8 cellular contexts compared by ENCODE assay signal in genomic region chrX:19350831-19351447, GRCh38. TPM values are rescaled to one million over a fixed set of nuclear protein-coding genes. Genes with fewer than 3 reads are reported as not detected.
DNase-seq lines count a peak whose midpoint lies in the region; ATAC-seq and TF ChIP-seq lines count a peak whose summit lies in the region.

No MANE protein-coding gene starts in this region.

- H3K27me3 Mint-ChIP-seq in CD8-positive, alpha-beta T cell (ENCODE audit: low read depth) = no peaks in the 10 kb centered on the region
- no peaks in the 10 kb centered on the region for H3K27me3 Mint-ChIP-seq in activated CD4-positive, alpha-beta memory T cell treated with anti-CD3 and anti-CD28 coated beads for 36 hours

- no peaks in the 10 kb centered on the region for H3K27me3 ChIP-seq in CD8-positive, alpha-beta T cell (ENCODE audit: insufficient read depth, low read length)
- H3K27me3 ChIP-seq in brain microvascular endothelial cell (replicated peaks) = no peaks in the 10 kb centered on the region
- no peaks in the 10 kb centered on the region for H3K27me3 ChIP-seq in colonic mucosa

- POLR2A ChIA-PET in CD8-positive, alpha-beta T cell (lab: Charles Lee) = no interaction called here
- POLR2A ChIA-PET in activated CD4-positive, alpha-beta memory T cell treated with anti-CD3 and anti-CD28 coated beads for 36 hours (lab: Charles Lee) = interaction anchor here (0.6 kb wide), 1 partner anchor 296 kb away, joined by 4 read pairs; no protein-coding TSS in a partner anchor

- CTCF ChIA-PET in CD8-positive, alpha-beta T cell (lab: Charles Lee) = no interaction called here
- CTCF ChIA-PET in activated CD4-positive, alpha-beta memory T cell treated with anti-CD3 and anti-CD28 coated beads for 36 hours (lab: Charles Lee) = no interaction called here

- H3K36me3 Mint-ChIP-seq in CD8-positive, alpha-beta T cell = peaks cover 56% of the 10 kb centered on the region
- H3K36me3 Mint-ChIP-seq in activated CD4-positive, alpha-beta memory T cell treated with anti-CD3 and anti-CD28 coated beads for 36 hours = peaks cover 30% of the 10 kb centered on the region

- in situ Hi-C loops in brain microvascular endothelial cell (cut with HindIII; ENCODE audit: low pct_ligation_motif_present, low sequenced_read_pairs) = no loop called here
- in situ Hi-C loops in G401 (cut with HindIII; ENCODE audit: low sequenced_read_pairs) = no loop called here

- DNase-seq in CD8-positive, alpha-beta T cell = no peak
- peak; percentile 45 for DNase-seq in activated CD4-positive, alpha-beta memory T cell treated with anti-CD3 and anti-CD28 coated beads for 36 hours
- DNase-seq in brain microvascular endothelial cell (no peak), colonic mucosa (no peak), G401 (ENCODE audit: low spot score) (no peak), hepatic stellate cell (ENCODE audit: low spot score) (no peak)

- peak; percentile 65 for ATAC-seq in CD8-positive, alpha-beta T cell
- ATAC-seq in GM19351 (IDR thresholded peaks at IDR 0.05; ENCODE audit: unreplicated experiment) = peak; percentile 96
- peak; percentile 94 for ATAC-seq in HG03066 (IDR thresholded peaks at IDR 0.05; ENCODE audit: low read depth, unreplicated experiment)

- H3K36me3 ChIP-seq in CD8-positive, alpha-beta T cell (ENCODE audit: insufficient read depth, low read length) = peaks cover 22% of the 10 kb centered on the region
- H3K36me3 ChIP-seq in brain microvascular endothelial cell (replicated peaks) (peaks cover 8% of the 10 kb centered on the region), colonic mucosa (peaks cover 9% of the 10 kb centered on the region)

- no peaks in the 10 kb centered on the region for H3K9me3 ChIP-seq in CD8-positive, alpha-beta T cell (ENCODE audit: low read length)
- H3K9me3 ChIP-seq in colonic mucosa = no peaks in the 10 kb centered on the region

- peaks cover 22% of the 10 kb centered on the region for H3K4me1 Mint-ChIP-seq in CD8-positive, alpha-beta T cell (ENCODE audit: low read depth)
- H3K4me1 Mint-ChIP-seq in activated CD4-positive, alpha-beta memory T cell treated with anti-CD3 and anti-CD28 coated beads for 36 hours (ENCODE audit: low read depth) = peaks cover 25% of the 10 kb centered on the region

- H3K4me1 ChIP-seq in CD8-positive, alpha-beta T cell (ENCODE audit: insufficient read depth, low read length) = peaks cover 4% of the 10 kb centered on the region
- H3K4me1 ChIP-seq in colonic mucosa = no peaks in the 10 kb centered on the region

- peak overlapping the region; percentile 23 for H3K27ac ChIP-seq in CD8-positive, alpha-beta T cell (ENCODE audit: low read depth, low read length)
- H3K27ac ChIP-seq in brain microvascular endothelial cell (no peak overlapping the region), colonic mucosa (no peak overlapping the region)

- no peak for TF ChIP-seq CTCF in CD8-positive, alpha-beta T cell (IDR thresholded peaks at IDR 0.05)
- TF ChIP-seq CTCF in brain microvascular endothelial cell (IDR thresholded peaks at IDR 0.05; ENCODE audit: low read depth, low read length, missing control alignments) (no peak), colonic mucosa (IDR thresholded peaks at IDR 0.05) (no peak)

- H3K4me3 Mint-ChIP-seq in CD8-positive, alpha-beta T cell = peak overlapping the region; percentile 15
- no peak overlapping the region for H3K4me3 Mint-ChIP-seq in activated CD4-positive, alpha-beta memory T cell treated with anti-CD3 and anti-CD28 coated beads for 36 hours

- intact Hi-C loops in CD8-positive, alpha-beta T cell (cut with DNase I, micrococcal nuclease) = no loop called here
- intact Hi-C loops in activated CD4-positive, alpha-beta memory T cell treated with anti-CD3 and anti-CD28 coated beads for 36 hours (cut with micrococcal nuclease) = no loop called here
- intact Hi-C loops in colonic mucosa (cut with DNase I) = no loop called here

- H3K27ac Mint-ChIP-seq in CD8-positive, alpha-beta T cell = peak overlapping the region; percentile 84
- H3K27ac Mint-ChIP-seq in activated CD4-positive, alpha-beta memory T cell treated with anti-CD3 and anti-CD28 coated beads for 36 hours = peak overlapping the region; percentile 71

- no peaks in the 10 kb centered on the region for H3K9me3 Mint-ChIP-seq in CD8-positive, alpha-beta T cell
- H3K9me3 Mint-ChIP-seq in activated CD4-positive, alpha-beta memory T cell treated with anti-CD3 and anti-CD28 coated beads for 36 hours = no peaks in the 10 kb centered on the region

- H3K9ac ChIP-seq in colonic mucosa (ENCODE audit: low read depth in 2 of 2, low read length in 2 of 2) = no peak overlapping the region

- no peak overlapping the region for H3K4me3 ChIP-seq in CD8-positive, alpha-beta T cell (ENCODE audit: low read depth, low read length)
- no peak overlapping the region for H3K4me3 ChIP-seq in brain microvascular endothelial cell (ENCODE audit: low read depth, low read length)
- no peak overlapping the region for H3K4me3 ChIP-seq in colonic mucosa

RNA-seq across cellular contexts. Expression of gene PDHA1, which starts 7.2 kb away (rescaled TPM):
- 100 to 1,000 TPM; 107 to 115 TPM for total RNA-seq in CD8-positive, alpha-beta T cell
- total RNA-seq in activated CD4-positive, alpha-beta memory T cell treated with anti-CD3 and anti-CD28 coated beads for 36 hours = 100 to 1,000 TPM; 245 TPM
- 100 to 1,000 TPM; 374 to 378 TPM for total RNA-seq in colonic mucosa
- total RNA-seq in G401 (2014; rRNA removed; shearing (Covaris generic)) = 124 and 177 TPM in 2 replicates
